12 cellular contexts compared by ENCODE assay signal in the genomic region with DNA sequence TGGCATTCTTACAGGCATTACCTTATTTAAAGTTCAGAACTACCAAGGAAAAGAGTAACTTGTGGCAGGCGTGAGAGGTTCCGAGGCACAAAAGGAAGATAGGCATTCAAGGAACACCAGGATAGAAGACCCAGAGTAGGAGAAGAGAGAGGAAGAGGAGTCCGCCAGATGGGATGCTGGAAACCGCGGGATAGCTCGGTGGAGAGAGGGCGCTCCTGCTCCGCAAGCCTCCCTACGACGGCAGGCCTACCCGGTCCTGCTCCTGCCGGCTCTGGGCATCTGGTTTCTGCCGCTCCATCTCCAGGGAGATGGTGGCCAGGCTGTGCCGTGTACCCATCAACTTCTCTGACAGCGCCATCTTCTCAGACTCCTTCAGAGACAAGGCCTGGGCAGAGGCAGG. TPM values are rescaled to one million over a fixed set of nuclear protein-coding genes. Genes with fewer than 3 reads are reported as not detected.
DNase-seq lines count a peak whose midpoint lies in the region; ATAC-seq lines count a peak whose summit lies in the region.
"Had no signal": no experiment of that assay in that cellular context is flagged by ENCODE, and none has a peak within 500 bp of the region (broad histone marks: within the 10 kb centered on the region; RNA-seq: fewer than 3 reads in every experiment).

No MANE protein-coding gene starts in this region.

- no peak overlapping the region for H3K4me3 Mint-ChIP-seq in activated CD4-positive, alpha-beta memory T cell treated with anti-CD3 and anti-CD28 coated beads, Interleukin-2, amount 10 ng/mL, durations not matched to agents 7 days and 5 days
- no peak overlapping the region for H3K4me3 Mint-ChIP-seq in activated CD4-positive, alpha-beta memory T cell treated with anti-CD3 and anti-CD28 coated beads for 36 hours
- H3K4me3 Mint-ChIP-seq: T-helper 17 cell had no signal

- intact Hi-C loops in activated CD4-positive, alpha-beta memory T cell treated with anti-CD3 and anti-CD28 coated beads for 36 hours (cut with micrococcal nuclease), result no loop called here

- no peaks in the 10 kb centered on the region for H3K9me3 Mint-ChIP-seq in activated CD4-positive, alpha-beta memory T cell treated with anti-CD3 and anti-CD28 coated beads, Interleukin-2, amount 10 ng/mL, durations not matched to agents 7 days and 5 days
- H3K9me3 Mint-ChIP-seq in activated CD4-positive, alpha-beta memory T cell treated with anti-CD3 and anti-CD28 coated beads for 36 hours, result no peaks in the 10 kb centered on the region

- no peaks in the 10 kb centered on the region for H3K4me1 Mint-ChIP-seq in activated CD4-positive, alpha-beta memory T cell treated with anti-CD3 and anti-CD28 coated beads, Interleukin-2, amount 10 ng/mL, durations not matched to agents 7 days and 5 days
- H3K4me1 Mint-ChIP-seq in activated CD4-positive, alpha-beta memory T cell treated with anti-CD3 and anti-CD28 coated beads for 36 hours (ENCODE audit: low read depth), result no peaks in the 10 kb centered on the region
- H3K4me1 Mint-ChIP-seq: T-helper 17 cell had no signal

- CTCF ChIA-PET in activated CD4-positive, alpha-beta memory T cell treated with anti-CD3 and anti-CD28 coated beads, Interleukin-2, amount 10 ng/mL, durations not matched to agents 7 days and 5 days (lab: Charles Lee), result interaction anchor here (0.9 kb wide), 1 partner anchor 9 kb away, joined by 4 read pairs; no protein-coding TSS in a partner anchor
- CTCF ChIA-PET in activated CD4-positive, alpha-beta memory T cell treated with anti-CD3 and anti-CD28 coated beads for 36 hours (lab: Charles Lee), result interaction anchor here (0.9 to 4.1 kb wide), 2 partner anchors 9 to 333 kb away, joined by 5 to 19 read pairs; no protein-coding TSS in a partner anchor

- no peak overlapping the region for H3K27ac Mint-ChIP-seq in activated CD4-positive, alpha-beta memory T cell treated with anti-CD3 and anti-CD28 coated beads, Interleukin-2, amount 10 ng/mL, durations not matched to agents 7 days and 5 days
- H3K27ac Mint-ChIP-seq in activated CD4-positive, alpha-beta memory T cell treated with anti-CD3 and anti-CD28 coated beads for 36 hours, result no peak overlapping the region
- H3K27ac Mint-ChIP-seq: T-helper 17 cell had no signal

- DNase-seq in activated CD4-positive, alpha-beta memory T cell treated with anti-CD3 and anti-CD28 coated beads, Interleukin-2, amount 10 ng/mL, durations not matched to agents 7 days and 5 days, result peak; percentile 16
- no peak for DNase-seq in activated CD4-positive, alpha-beta memory T cell treated with anti-CD3 and anti-CD28 coated beads for 36 hours
- DNase-seq in left kidney (ENCODE audit: low read depth, low spot score) (peak; percentile 54), NCI-H128 (lab: John Stamatoyannopoulos, UW; ENCODE audit: unreplicated experiment) (no peak)
- peak; percentile 24 for DNase-seq in stimulated activated CD8-positive, alpha-beta memory T cell treated with anti-CD3 and anti-CD28 coated beads, Interleukin-4, amount 100 ng/mL, for 48 hours
- DNase-seq: NCI-H1436 treated with DMSO at 0.1 percent for 48 hours had no signal

- ATAC-seq in HG03342 (IDR thresholded peaks at IDR 0.05; ENCODE audit: unreplicated experiment), result no peak
- ATAC-seq in HG02884 (IDR thresholded peaks at IDR 0.05; ENCODE audit: unreplicated experiment), result no peak
- ATAC-seq: T-helper 17 cell had no signal

- POLR2A ChIA-PET in activated CD4-positive, alpha-beta memory T cell treated with anti-CD3 and anti-CD28 coated beads, Interleukin-2, amount 10 ng/mL, durations not matched to agents 7 days and 5 days (lab: Charles Lee), result no interaction called here
- POLR2A ChIA-PET in activated CD4-positive, alpha-beta memory T cell treated with anti-CD3 and anti-CD28 coated beads for 36 hours (lab: Charles Lee), result no interaction called here

- peak overlapping the region; percentile 1 for H3K27ac ChIP-seq in angular gyrus (ENCODE audit: low read depth, low read length)
- H3K27ac ChIP-seq: prostate gland, thoracic aorta had no signal

- H3K27me3 Mint-ChIP-seq in activated CD4-positive, alpha-beta memory T cell treated with anti-CD3 and anti-CD28 coated beads, Interleukin-2, amount 10 ng/mL, durations not matched to agents 7 days and 5 days, result no peaks in the 10 kb centered on the region
- H3K27me3 Mint-ChIP-seq in activated CD4-positive, alpha-beta memory T cell treated with anti-CD3 and anti-CD28 coated beads for 36 hours, result no peaks in the 10 kb centered on the region
- H3K27me3 Mint-ChIP-seq: T-helper 17 cell had no signal

- no peaks in the 10 kb centered on the region for H3K36me3 Mint-ChIP-seq in activated CD4-positive, alpha-beta memory T cell treated with anti-CD3 and anti-CD28 coated beads, Interleukin-2, amount 10 ng/mL, durations not matched to agents 7 days and 5 days (ENCODE audit: low read depth)
- H3K36me3 Mint-ChIP-seq in activated CD4-positive, alpha-beta memory T cell treated with anti-CD3 and anti-CD28 coated beads for 36 hours, result no peaks in the 10 kb centered on the region

RNA-seq across cellular contexts. Expression of a gene that starts 5.4 kb away (rescaled TPM):
- total RNA-seq in activated CD4-positive, alpha-beta memory T cell treated with anti-CD3 and anti-CD28 coated beads, Interleukin-2, amount 10 ng/mL, durations not matched to agents 7 days and 5 days, result 1 to 10 TPM; 1.7 to 2.2 TPM
- total RNA-seq in activated CD4-positive, alpha-beta memory T cell treated with anti-CD3 and anti-CD28 coated beads for 36 hours, result 1 to 10 TPM; 1.9 to 2.4 TPM

RNA-seq across cellular contexts. Expression of a gene that starts 48.0 kb away (rescaled TPM):
- 1,000 to 10,000 TPM; 1,570 to 1,691 TPM for total RNA-seq in activated CD4-positive, alpha-beta memory T cell treated with anti-CD3 and anti-CD28 coated beads, Interleukin-2, amount 10 ng/mL, durations not matched to agents 7 days and 5 days
- 1,000 to 10,000 TPM; 1,390 to 1,409 TPM for total RNA-seq in activated CD4-positive, alpha-beta memory T cell treated with anti-CD3 and anti-CD28 coated beads for 36 hours

Comparison
In these comparisons a context has a peak if more than half of its experiments do, and no peak if none do; other contexts are left out.
1. DNase-seq: peak in activated CD4-positive, alpha-beta memory T cell treated with anti-CD3 and anti-CD28 coated beads, Interleukin-2, amount 10 ng/mL, durations not matched to agents 7 days and 5 days (single experiment), left kidney (single experiment) and stimulated activated CD8-positive, alpha-beta memory T cell treated with anti-CD3 and anti-CD28 coated beads, Interleukin-4, amount 100 ng/mL, for 48 hours (single experiment); none in activated CD4-positive, alpha-beta memory T cell treated with anti-CD3 and anti-CD28 coated beads for 36 hours (single experiment) and NCI-H128 (single experiment).